ENCODE assay signal across 1 cellular context in the genomic region with DNA sequence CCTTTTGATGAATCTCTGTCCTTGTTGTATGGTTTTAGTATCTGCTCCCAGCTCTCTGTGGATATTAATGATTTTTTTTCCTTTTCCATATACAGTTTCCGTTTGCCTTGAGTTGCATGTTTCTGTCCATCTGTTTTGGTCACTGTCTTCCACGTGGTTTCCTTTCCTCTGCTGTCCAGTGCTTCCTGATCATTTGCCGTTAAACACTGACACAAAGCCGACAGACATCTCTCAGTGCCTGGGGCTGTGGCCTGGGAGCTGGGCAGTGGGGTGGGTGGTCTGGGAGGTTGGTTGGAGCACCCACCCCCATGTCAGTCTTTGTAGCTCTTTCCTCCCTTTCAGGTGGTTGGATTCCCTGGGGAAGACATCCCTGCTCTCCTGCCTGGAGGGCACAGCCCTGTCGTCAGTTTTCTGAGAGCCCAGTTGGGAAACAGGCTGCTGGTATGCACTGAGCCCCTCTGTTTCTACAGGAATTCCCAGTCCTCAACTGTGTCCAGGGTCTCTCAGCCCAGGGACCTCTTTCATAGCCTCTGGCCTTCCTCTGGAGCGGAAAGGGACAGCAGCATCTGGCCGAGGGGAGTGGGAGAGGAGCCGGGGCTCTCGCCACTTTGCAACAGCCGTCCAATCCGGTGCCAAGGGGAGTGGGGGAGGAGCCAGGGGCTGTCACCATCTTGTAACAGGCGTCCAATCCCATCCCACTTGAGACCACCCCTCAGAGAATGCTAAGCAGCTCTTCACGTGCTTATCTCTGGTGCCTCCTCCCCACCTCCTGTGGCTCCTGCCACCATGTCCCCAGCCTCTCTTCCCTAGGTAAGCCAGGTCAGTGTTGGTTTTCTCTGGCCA.
TF ChIP-seq lines count a peak whose summit lies in the region.

No MANE protein-coding gene starts in this region.

TF ChIP-seq in HepG2, 621 proteins besides CTCF, POLR2A, EP300 and RAD21 (continued from another document):
- TF ChIP-seq, protein P1, sequence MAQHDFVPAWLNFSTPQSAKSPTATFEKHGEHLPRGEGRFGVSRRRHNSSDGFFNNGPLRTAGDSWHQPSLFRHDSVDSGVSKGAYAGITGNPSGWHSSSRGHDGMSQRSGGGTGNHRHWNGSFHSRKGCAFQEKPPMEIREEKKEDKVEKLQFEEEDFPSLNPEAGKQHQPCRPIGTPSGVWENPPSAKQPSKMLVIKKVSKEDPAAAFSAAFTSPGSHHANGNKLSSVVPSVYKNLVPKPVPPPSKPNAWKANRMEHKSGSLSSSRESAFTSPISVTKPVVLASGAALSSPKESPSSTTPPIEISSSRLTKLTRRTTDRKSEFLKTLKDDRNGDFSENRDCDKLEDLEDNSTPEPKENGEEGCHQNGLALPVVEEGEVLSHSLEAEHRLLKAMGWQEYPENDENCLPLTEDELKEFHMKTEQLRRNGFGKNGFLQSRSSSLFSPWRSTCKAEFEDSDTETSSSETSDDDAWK (CRISPR knock-in tag; IDR thresholded peaks at IDR 0.05): no peak
- no peak for TF ChIP-seq ZNF292 (CRISPR knock-in tag; IDR thresholded peaks at IDR 0.05; ENCODE audit: borderline replicate concordance, low read depth)
- TF ChIP-seq ZNF496 (CRISPR knock-in tag; IDR thresholded peaks at IDR 0.05; ENCODE audit: insufficient replicate concordance): no peak
- TF ChIP-seq TOPORS (CRISPR knock-in tag; IDR thresholded peaks at IDR 0.05): no peak
